In genomic region chr19:53792721-53793433, GRCh38 we compare ENCODE assay signal across 8 cellular contexts. TPM values are rescaled to one million over a fixed set of nuclear protein-coding genes. Genes with fewer than 3 reads are reported as not detected.
DNase-seq lines count a peak whose midpoint lies in the region; FAIRE-seq and TF ChIP-seq lines count a peak whose summit lies in the region.

No MANE protein-coding gene starts in this region.

- 0 out of 2 replicates have a peak overlapping the region, but pooled peaks have one; percentile 69 for H2AK5ac ChIP-seq in H1 (ENCODE audit: low read depth, low read length)

- no peak overlapping the region for H3K27ac ChIP-seq in H1 (ENCODE audit: low read depth, low read length)

- peak overlapping the region; percentile 88; the same call in 1 of the 2 replicates for H3K18ac ChIP-seq in H1 (ENCODE audit: extremely low read depth, low read length)

- H4K91ac ChIP-seq in H1 (replicated peaks; ENCODE audit: insufficient read length, low read length): no peak overlapping the region

- TF ChIP-seq POLR2A in H1 (IDR thresholded peaks at IDR 0.05; ENCODE audit: control extremely low read depth in 1 of 2, low read depth in 2 of 2, low read length in 2 of 2): no peak

- no peaks in the 10 kb centered on the region for H3K27me3 ChIP-seq in H1 (replicated peaks in 1 of 4; ENCODE audit: control insufficient read depth in 3 of 4, extremely low read depth in 1 of 4, insufficient read depth in 3 of 4, low read length in 3 of 4)

- CTCF ChIA-PET in H1 (lab: Charles Lee; ENCODE audit: partially characterized antibody): interaction anchor here (0.6 to 8.6 kb wide), 80 partner anchors 8 to 644 kb away, joined by 3 to 108 read pairs (median 4); partner anchors contain the start of genes MYADM, NLRP12 and PRKCG

- H3K79me1 ChIP-seq in H1 (ENCODE audit: low read depth, low read length): no peaks in the 10 kb centered on the region

- no peak overlapping the region for H3K9ac ChIP-seq in H1 (replicated peaks in 1 of 4; ENCODE audit: extremely low read depth in 1 of 4, low read depth in 3 of 4, low read length in 3 of 4)

- no peak overlapping the region for H4K5ac ChIP-seq in H1 (ENCODE audit: insufficient read length, low read depth, low read length)

- no peak overlapping the region for H3K4me2 ChIP-seq in H1 (ENCODE audit: insufficient read depth in 1 of 2, low read depth in 2 of 2, low read length in 2 of 2)

- H2BK120ac ChIP-seq in H1 (replicated peaks; ENCODE audit: low read depth, low read length): peak overlapping the region; percentile 45

- peak; percentile 83 to 99 (median 99) for TF ChIP-seq CTCF in H1 (IDR thresholded peaks at IDR 0.05; ENCODE audit: control extremely low read depth in 1 of 3, insufficient read depth in 1 of 3, low read depth in 1 of 3, low read length in 3 of 3)

- H3K56ac ChIP-seq in H1 (replicated peaks; ENCODE audit: insufficient read length, low read depth, low read length): no peak overlapping the region

- peak overlapping the region; percentile 92; the same call in 1 of the 2 replicates for H2BK15ac ChIP-seq in H1 (ENCODE audit: low read length)

- POLR2A ChIA-PET in H1 (lab: Charles Lee; ENCODE audit: partially characterized antibody): interaction anchor here (0.9 to 1.8 kb wide), 5 partner anchors 10 to 32 kb away, joined by 3 to 6 read pairs (median 4); no protein-coding TSS in a partner anchor

- WGBS in H1 (ENCODE audit: extremely low coverage in 1 of 2, insufficient coverage in 1 of 2, insufficient read length in 1 of 2, insufficient replicate concordance in 2 of 2, low coverage in 1 of 2, low lambda C conversion rate in 2 of 2, missing lambda C conversion rate in 1 of 2), 2 experiments: 31% methylated on average over 10 of the region's 10 CpGs; no CpG with 5 or more reads in 1 of the 2 experiments

- H2BK12ac ChIP-seq in H1 (ENCODE audit: low read depth, low read length): peak overlapping the region; percentile 64

- H3K23ac ChIP-seq in H1 (ENCODE audit: insufficient read length): no peak overlapping the region

- H3K14ac ChIP-seq in H1 (ENCODE audit: insufficient read length): no peak overlapping the region

- no peak overlapping the region for H3K4ac ChIP-seq in H1 (replicated peaks; ENCODE audit: insufficient read length, low read depth, low read length)

- FAIRE-seq in H1 (lab: Jason Lieb, UNC): peak; percentile 99

- H3K23me2 ChIP-seq in H1 (ENCODE audit: low read depth, low read length): no peaks in the 10 kb centered on the region

- peak overlapping the region; percentile 73; the same call in 1 of the 2 replicates for H2BK5ac ChIP-seq in H1 (ENCODE audit: low read depth, low read length)

- no peaks in the 10 kb centered on the region for H3K79me2 ChIP-seq in H1 (ENCODE audit: control insufficient read depth in 1 of 2, insufficient read depth in 2 of 2, low read length in 2 of 2)

- peak overlapping the region; percentile 99 for H2BK20ac ChIP-seq in H1 (ENCODE audit: low read length)

- peak; percentile 91 for TF ChIP-seq RAD21 in H1 (IDR thresholded peaks at IDR 0.05 in 1 of 2, conservative IDR thresholded peaks at IDR 0.05 in 1 of 2; ENCODE audit: low read depth in 2 of 2, low read length in 2 of 2)

- no peak overlapping the region for H3K4me3 ChIP-seq in H1 (ENCODE audit: extremely low read depth in 1 of 4, insufficient read depth in 2 of 4, low read depth in 3 of 4, low read length in 4 of 4)

- H2AFZ ChIP-seq in H1 (ENCODE audit: low read length): no peak overlapping the region

- no peak overlapping the region for H4K8ac ChIP-seq in H1 (ENCODE audit: extremely low read depth, insufficient read depth, low read length)

- no peak for TF ChIP-seq EP300 in H1 (IDR thresholded peaks at IDR 0.05; ENCODE audit: borderline replicate concordance in 1 of 2, low read depth in 2 of 2, low read length in 2 of 2)

- no peaks in the 10 kb centered on the region for H3K4me1 ChIP-seq in H1 (replicated peaks in 1 of 4; ENCODE audit: control insufficient read depth in 3 of 4, insufficient read depth in 4 of 4, low read length in 3 of 4)

- no peaks in the 10 kb centered on the region for H4K20me1 ChIP-seq in H1 (replicated peaks in 1 of 2; ENCODE audit: control insufficient read depth in 1 of 2, insufficient read depth in 2 of 2, low read length in 2 of 2)

- no peaks in the 10 kb centered on the region for H3K9me3 ChIP-seq in H1 (ENCODE audit: insufficient read depth in 2 of 2, low read depth in 1 of 2, low read length in 1 of 2)

- peaks cover 0 to 6% (median 0%) of the 10 kb centered on the region in 4 experiments; a peak in 1 of 8 replicates for H3K36me3 ChIP-seq in H1 (ENCODE audit: control insufficient read depth in 2 of 4, insufficient read depth in 4 of 4, low read length in 3 of 4)

- DNase-seq in activated gamma-delta T cell treated with Interleukin-2 at 50 U/mL for 16 hours (peak; percentile 70), activated gamma-delta T cell (lab: John Stamatoyannopoulos, UW) (no peak), HK-2 (ENCODE audit: unreplicated experiment) (peak; percentile 81), NOMO-1 treated with dmso at 0.1 percent for 144 hours (lab: John Stamatoyannopoulos, UW; ENCODE audit: unreplicated experiment) (peak; percentile 82), H1 (ENCODE audit: low read depth in 1 of 2, low spot score in 2 of 2) (peak; percentile 88 to 94), mesenteric fat pad (ENCODE audit: low spot score) (peak; percentile 90)
- DNase-seq in activated CD8-positive, alpha-beta memory T cell treated with anti-CD3 and anti-CD28 coated beads for 1 hour (ENCODE audit: extremely low read depth in 1 of 2, low read depth in 1 of 2): peak; percentile 19 to 52
- peak; percentile 63 to 65 for DNase-seq in stimulated activated CD8-positive, alpha-beta memory T cell treated with anti-CD3 and anti-CD28 coated beads, Interleukin-15, amount 100 ng/mL, for 48 hours (ENCODE audit: low read depth in 2 of 2)

TF ChIP-seq in H1, 55 proteins besides CTCF, POLR2A, EP300 and RAD21 (continues in another document):
- TF ChIP-seq CEBPB (IDR thresholded peaks at IDR 0.05; ENCODE audit: low read depth, low read length) (peak; percentile 98), JUND (IDR thresholded peaks at IDR 0.05; ENCODE audit: low read length) (peak; percentile 76), USF2 (IDR thresholded peaks at IDR 0.05; ENCODE audit: low read length) (peak; percentile 10; the same call in 1 of the 2 replicates), CHD2 (IDR thresholded peaks at IDR 0.05; ENCODE audit: low read length) (peak; percentile 45), RNF2 (IDR thresholded peaks at IDR 0.05; ENCODE audit: borderline replicate concordance, low read depth, low read length, missing control alignments, poor library complexity, severe bottlenecking) (no peak), SIRT6 (IDR thresholded peaks at IDR 0.05; ENCODE audit: low read length) (no peak), ATF3 (IDR thresholded peaks at IDR 0.05; ENCODE audit: insufficient read depth, low read depth, low read length) (peak; percentile 95), SP1 (IDR thresholded peaks at IDR 0.05; ENCODE audit: low read depth, low read length) (0 out of 2 replicates have a peak, but pooled peaks have one; percentile 38), CREB1 (IDR thresholded peaks at IDR 0.05) (peak; percentile 63), SUZ12 (IDR thresholded peaks at IDR 0.05; ENCODE audit: low read length) (no peak), MAX (IDR thresholded peaks at IDR 0.05) (peak; percentile 46), ATF2 (IDR thresholded peaks at IDR 0.05; ENCODE audit: low read length) (0 out of 2 replicates have a peak, but pooled peaks have one; percentile 2), KDM5A (IDR thresholded peaks at IDR 0.05; ENCODE audit: low read length) (no peak), BRCA1 (IDR thresholded peaks at IDR 0.05; ENCODE audit: low read depth, low read length) (0 out of 2 replicates have a peak, but pooled peaks have one; percentile 9), SRF (IDR thresholded peaks at IDR 0.05; ENCODE audit: low read depth, low read length) (no peak), YY1 (IDR thresholded peaks at IDR 0.05; ENCODE audit: low read depth, low read length) (0 out of 2 replicates have a peak, but pooled peaks have one; percentile 38)

RNA-seq across cellular contexts. Expression of gene NLRP12, which starts 31.2 kb away (rescaled TPM):
- total RNA-seq in H1 (2021; fragmentation: NEBNext Ultra II Directional; extraction: Animal tissue kit (Norgen Biotek cat#: 25700)): 1.8 and 1.9 TPM in 2 replicates
- polyA plus RNA-seq in H1 (2011; rRNA removed): 1.0 and 2.5 TPM in 2 replicates
- polyA plus RNA-seq in H1 (2011; cell fraction: cytosol; rRNA removed): 2.1 TPM
- polyA plus RNA-seq in H1 (2011; cell fraction: nucleus; rRNA removed): 2.9 TPM
- 0.69 to 1.5 TPM (median 1.1 TPM) in 4 replicates for polyA plus RNA-seq in H1 (2012, experiment 1 of 2)
- 0.89 TPM for polyA plus RNA-seq in H1 (2012, experiment 2 of 2)
- polyA plus RNA-seq in H1 (2013, experiment 1 of 2): 1.8 TPM
- 1.7 TPM for polyA plus RNA-seq in H1 (2013, experiment 2 of 2)
- 2.8 and 5.0 TPM in 2 replicates for polyA minus RNA-seq in H1 (2011; rRNA and poly(A)+ RNA removed)
- 2.3 TPM for polyA minus RNA-seq in H1 (2011; cell fraction: cytosol; rRNA and poly(A)+ RNA removed)
- polyA minus RNA-seq in H1 (2011; cell fraction: nucleus; rRNA and poly(A)+ RNA removed): 3.6 TPM
- total RNA-seq in mesenteric fat pad: 4.4 TPM
